Comparison of ENCODE assay signal across 19 cellular contexts in the genomic region with DNA sequence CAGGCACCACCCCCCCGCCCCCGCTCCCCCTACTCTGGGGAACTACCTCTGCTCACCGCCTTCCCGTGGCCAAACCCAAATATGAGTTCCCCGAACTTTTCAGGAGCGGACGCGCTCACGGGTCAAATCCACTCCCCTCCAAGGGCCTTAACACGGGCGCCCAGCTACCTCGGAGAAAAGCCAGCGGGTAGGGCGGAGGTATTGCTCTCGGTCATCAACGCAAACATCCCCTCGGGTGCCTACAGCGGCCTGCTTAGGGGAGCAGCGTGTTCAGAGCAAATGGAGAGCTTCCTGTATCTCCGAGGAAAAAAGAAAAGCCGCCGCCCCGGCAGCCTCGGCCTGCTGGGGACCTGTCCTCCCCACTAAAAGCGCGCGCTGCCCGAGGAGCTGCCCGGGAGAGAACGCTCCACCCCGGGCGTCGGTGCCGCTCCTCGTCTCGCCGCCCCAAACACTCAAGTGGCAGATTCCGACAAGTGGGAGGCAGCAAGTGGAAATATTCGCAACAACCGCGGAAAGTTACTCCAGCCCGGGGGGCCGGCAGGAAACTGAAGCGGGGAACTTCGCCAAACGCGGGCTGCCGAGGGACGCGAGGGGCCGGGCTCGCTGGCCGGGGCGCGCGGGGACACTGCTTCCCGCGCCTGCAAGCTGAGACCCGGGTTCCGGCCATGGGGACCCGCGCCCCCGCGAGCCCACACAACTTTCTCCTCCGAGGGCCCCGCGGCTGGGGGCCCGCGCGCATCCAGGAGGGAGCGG. TPM values are rescaled to one million over a fixed set of nuclear protein-coding genes. Genes with fewer than 3 reads are reported as not detected.
DNase-seq lines count a peak whose midpoint lies in the region; ATAC-seq, FAIRE-seq and TF ChIP-seq lines count a peak whose summit lies in the region.
"Had no signal": no experiment of that assay in that cellular context is flagged by ENCODE, and none has a peak within 500 bp of the region (broad histone marks: within the 10 kb centered on the region; RNA-seq: fewer than 3 reads in every experiment).

No MANE protein-coding gene starts in this region.

- no peak overlapping the region for H3K27ac ChIP-seq in H1 (ENCODE audit: low read depth, low read length)
- no peak overlapping the region for H3K27ac ChIP-seq in neural progenitor cell
- no peak overlapping the region for H3K27ac ChIP-seq in CD4-positive, alpha-beta T cell (ENCODE audit: low read depth, low read length)
- H3K27ac ChIP-seq: BLaER1 treated with 17β-estradiol and CSF1 and Interleukin-3, amounts not matched to agents 10 nM and 100 nM; body of pancreas had no signal

- H2BK5ac ChIP-seq in H1 (ENCODE audit: low read depth, low read length): no peak overlapping the region

- H3K23me2 ChIP-seq in H1 (ENCODE audit: low read depth, low read length): peaks cover 13% of the 10 kb centered on the region; the same call in 1 of the 2 replicates

- H4K5ac ChIP-seq in H1 (ENCODE audit: insufficient read length, low read depth, low read length): no peak overlapping the region

- no peak overlapping the region for H3K4ac ChIP-seq in H1 (replicated peaks; ENCODE audit: insufficient read length, low read depth, low read length)

- H2BK20ac ChIP-seq in H1 (ENCODE audit: low read length): no peak overlapping the region

- H2BK15ac ChIP-seq in H1 (ENCODE audit: low read length): no peak overlapping the region

- H2AK5ac ChIP-seq in H1 (ENCODE audit: low read depth, low read length): no peak overlapping the region

- intact Hi-C loops in CD4-positive, alpha-beta T cell (cut with DNase I, micrococcal nuclease): loop anchor here (5.0 to 10.0 kb wide), 2 partner anchors 1452 to 1494 kb away; no protein-coding TSS in a partner anchor

- H3F3A ChIP-seq in neural progenitor cell (ENCODE audit: low read depth): no peaks in the 10 kb centered on the region

- no peak overlapping the region for H3K27ac Mint-ChIP-seq in neural progenitor cell
- H3K27ac Mint-ChIP-seq in CD4-positive, alpha-beta T cell: no peak overlapping the region
- H3K27ac Mint-ChIP-seq: activated CD8-positive, alpha-beta T cell treated with anti-CD3 and anti-CD28 coated beads for 36 hours had no signal

- H3K56ac ChIP-seq in H1 (replicated peaks; ENCODE audit: insufficient read length, low read depth, low read length): no peak overlapping the region

- H3K9me3 ChIP-seq in H1 (ENCODE audit: insufficient read depth in 2 of 2, low read depth in 1 of 2, low read length in 1 of 2): no peaks in the 10 kb centered on the region
- no peaks in the 10 kb centered on the region for H3K9me3 ChIP-seq in neural progenitor cell (ENCODE audit: low read depth)
- H3K9me3 ChIP-seq in CD4-positive, alpha-beta T cell (ENCODE audit: control insufficient read depth, low read length): no peaks in the 10 kb centered on the region
- H3K9me3 ChIP-seq: BLaER1 treated with 17β-estradiol and CSF1 and Interleukin-3, amounts not matched to agents 10 nM and 100 nM; body of pancreas; MG63 had no signal

- H3K4me3 Mint-ChIP-seq in neural progenitor cell: peak overlapping the region; percentile 74
- H3K4me3 Mint-ChIP-seq in CD4-positive, alpha-beta T cell: no peak overlapping the region
- H3K4me3 Mint-ChIP-seq: activated CD8-positive, alpha-beta T cell treated with anti-CD3 and anti-CD28 coated beads for 36 hours had no signal

- no peak for TF ChIP-seq CTCF in GM20000 (IDR thresholded peaks at IDR 0.05; ENCODE audit: extremely low read depth, missing control alignments)
- no peak for TF ChIP-seq CTCF in H1 (IDR thresholded peaks at IDR 0.05; ENCODE audit: control extremely low read depth in 1 of 3, insufficient read depth in 1 of 3, low read depth in 1 of 3, low read length in 3 of 3)
- TF ChIP-seq CTCF in neural progenitor cell (IDR thresholded peaks at IDR 0.05): no peak
- TF ChIP-seq CTCF in CD4-positive, alpha-beta T cell (IDR thresholded peaks at IDR 0.05): no peak

- H3K18ac ChIP-seq in H1 (ENCODE audit: extremely low read depth, low read length): no peak overlapping the region; the same call in 1 of the 2 replicates

- no peak overlapping the region for H3K23ac ChIP-seq in H1 (ENCODE audit: insufficient read length)

- H3K14ac ChIP-seq in H1 (ENCODE audit: insufficient read length): no peak overlapping the region

- H3K4me3 ChIP-seq in H1 (ENCODE audit: extremely low read depth in 1 of 4, insufficient read depth in 2 of 4, low read depth in 3 of 4, low read length in 4 of 4) (peak overlapping the region; percentile 50 to 79 (median 53)), neural progenitor cell (peak overlapping the region; percentile 55)
- H3K4me3 ChIP-seq: body of pancreas, MG63 had no signal

- H3K4me1 ChIP-seq in H1 (replicated peaks in 1 of 4; ENCODE audit: control insufficient read depth in 3 of 4, insufficient read depth in 4 of 4, low read length in 3 of 4) (peaks cover 2 to 6% (median 4%) of the 10 kb centered on the region in 4 experiments; a peak in 5 of 7 replicates), neural progenitor cell (no peaks in the 10 kb centered on the region)

- DNase-seq in AG08396 (ENCODE audit: low spot score) (peak; percentile 13), GM20000 (ENCODE audit: low spot score) (peak; percentile 25), H1 (ENCODE audit: low read depth in 1 of 2, low spot score in 2 of 2) (peak in 1 of 2 experiments; percentile 63), neural progenitor cell (ENCODE audit: low spot score) (peak; percentile 38), AML-193 (lab: John Stamatoyannopoulos, UW) (no peak)
- DNase-seq in CD4-positive, alpha-beta T cell: no peak
- DNase-seq in activated CD8-positive, alpha-beta memory T cell treated with anti-CD3 and anti-CD28 coated beads for 24 hours: no peak
- DNase-seq: activated CD8-positive, alpha-beta T cell treated with anti-CD3 and anti-CD28 coated beads for 36 hours; activated gamma-delta T cell treated with Interleukin-2 at 50 U/mL for 16 hours; body of pancreas; HCEC 1CT; MG63; T-helper 9 cell had no signal

- no peak for TF ChIP-seq EP300 in H1 (IDR thresholded peaks at IDR 0.05; ENCODE audit: borderline replicate concordance in 1 of 2, low read depth in 2 of 2, low read length in 2 of 2)

- H3K4me1 Mint-ChIP-seq in neural progenitor cell: peaks cover 9% of the 10 kb centered on the region
- peaks cover 11% of the 10 kb centered on the region for H3K4me1 Mint-ChIP-seq in CD4-positive, alpha-beta T cell (ENCODE audit: low read depth)

- H2AFZ ChIP-seq in H1 (ENCODE audit: low read length) (no peak overlapping the region), neural progenitor cell (replicated peaks) (peak overlapping the region; percentile 13)

- TF ChIP-seq POLR2A in H1 (IDR thresholded peaks at IDR 0.05; ENCODE audit: control extremely low read depth in 1 of 2, low read depth in 2 of 2, low read length in 2 of 2): no peak

- no peak overlapping the region; the same call in 1 of the 2 replicates for H4K8ac ChIP-seq in H1 (ENCODE audit: extremely low read depth, insufficient read depth, low read length)

- ATAC-seq in CD4-positive, alpha-beta T cell (ENCODE audit: poor library complexity): no peak
- no peak for ATAC-seq in HG03280 (IDR thresholded peaks at IDR 0.05; ENCODE audit: unreplicated experiment)
- ATAC-seq: activated CD8-positive, alpha-beta T cell treated with anti-CD3 and anti-CD28 coated beads for 36 hours; body of pancreas had no signal

- no peaks in the 10 kb centered on the region for H3K36me3 Mint-ChIP-seq in neural progenitor cell
- H3K36me3 Mint-ChIP-seq in CD4-positive, alpha-beta T cell (ENCODE audit: low read depth): no peaks in the 10 kb centered on the region

- H3K4me2 ChIP-seq in H1 (ENCODE audit: insufficient read depth in 1 of 2, low read depth in 2 of 2, low read length in 2 of 2) (peak overlapping the region; percentile 63 to 97), neural progenitor cell (peak overlapping the region; percentile 69)

- no peak overlapping the region for H2BK120ac ChIP-seq in H1 (replicated peaks; ENCODE audit: low read depth, low read length)

- WGBS in H1 (ENCODE audit: extremely low coverage in 1 of 2, insufficient coverage in 1 of 2, insufficient read length in 1 of 2, insufficient replicate concordance in 2 of 2, low coverage in 1 of 2, low lambda C conversion rate in 2 of 2, missing lambda C conversion rate in 1 of 2), 2 experiments: 2% methylated on average over 50 of the region's 71 CpGs; no CpG with 5 or more reads in 1 of the 2 experiments

- H4K91ac ChIP-seq in H1 (replicated peaks; ENCODE audit: insufficient read length, low read length): no peak overlapping the region

- H3K79me2 ChIP-seq in H1 (ENCODE audit: control insufficient read depth in 1 of 2, insufficient read depth in 2 of 2, low read length in 2 of 2) (no peaks in the 10 kb centered on the region), neural progenitor cell (ENCODE audit: low read depth) (no peaks in the 10 kb centered on the region)

- no peak for TF ChIP-seq RAD21 in H1 (IDR thresholded peaks at IDR 0.05 in 1 of 2, conservative IDR thresholded peaks at IDR 0.05 in 1 of 2; ENCODE audit: low read depth in 2 of 2, low read length in 2 of 2)

- POLR2A ChIA-PET in H1 (lab: Charles Lee; ENCODE audit: partially characterized antibody): interaction anchor here (0.8 to 1.6 kb wide), 2 partner anchors 156 to 416 kb away, joined by 3 read pairs; no protein-coding TSS in a partner anchor
- POLR2A ChIA-PET in CD4-positive, alpha-beta T cell (lab: Charles Lee): no interaction called here

- H3K36me3 ChIP-seq in H1 (ENCODE audit: control insufficient read depth in 2 of 4, insufficient read depth in 4 of 4, low read length in 3 of 4) (no peaks in the 10 kb centered on the region), neural progenitor cell (no peaks in the 10 kb centered on the region)
- H3K36me3 ChIP-seq: BLaER1 treated with 17β-estradiol and CSF1 and Interleukin-3, amounts not matched to agents 10 nM and 100 nM; MG63 had no signal

- H3K79me1 ChIP-seq in H1 (ENCODE audit: low read depth, low read length): no peaks in the 10 kb centered on the region

- peaks cover 25 to 39% (median 35%) of the 10 kb centered on the region in 4 experiments for H3K27me3 ChIP-seq in H1 (replicated peaks in 1 of 4; ENCODE audit: control insufficient read depth in 3 of 4, extremely low read depth in 1 of 4, insufficient read depth in 3 of 4, low read length in 3 of 4)
- H3K27me3 ChIP-seq in neural progenitor cell: peaks cover 68% of the 10 kb centered on the region
- peaks cover 24% of the 10 kb centered on the region for H3K27me3 ChIP-seq in CD4-positive, alpha-beta T cell (ENCODE audit: control insufficient read depth, insufficient read depth, low read length)

- CTCF ChIA-PET in H1 (lab: Charles Lee; ENCODE audit: partially characterized antibody): interaction anchor here (0.6 to 2.9 kb wide), 13 partner anchors 8 to 1450 kb away, joined by 3 to 10 read pairs (median 3); no protein-coding TSS in a partner anchor
- CTCF ChIA-PET in CD4-positive, alpha-beta T cell (lab: Charles Lee): no interaction called here

- FAIRE-seq in H1 (lab: Jason Lieb, UNC): no peak
- FAIRE-seq: endometrium had no signal

- H4K20me1 ChIP-seq in H1 (replicated peaks in 1 of 2; ENCODE audit: control insufficient read depth in 1 of 2, insufficient read depth in 2 of 2, low read length in 2 of 2) (peaks cover 0 to 3% of the 10 kb centered on the region in 2 experiments), neural progenitor cell (ENCODE audit: low read depth) (peaks cover 14% of the 10 kb centered on the region)

- H3K27me3 Mint-ChIP-seq in neural progenitor cell (ENCODE audit: insufficient read depth, low read depth): peaks cover 36% of the 10 kb centered on the region
- H3K27me3 Mint-ChIP-seq in CD4-positive, alpha-beta T cell: peaks cover 70% of the 10 kb centered on the region

- no peaks in the 10 kb centered on the region for H3K9me3 Mint-ChIP-seq in neural progenitor cell
- no peaks in the 10 kb centered on the region for H3K9me3 Mint-ChIP-seq in CD4-positive, alpha-beta T cell
- H3K9me3 Mint-ChIP-seq: activated CD8-positive, alpha-beta T cell treated with anti-CD3 and anti-CD28 coated beads for 36 hours had no signal

- H3K9ac ChIP-seq in H1 (replicated peaks in 1 of 4; ENCODE audit: extremely low read depth in 1 of 4, low read depth in 3 of 4, low read length in 3 of 4) (no peak overlapping the region), neural progenitor cell (no peak overlapping the region)
- H3K9ac ChIP-seq: BLaER1 treated with 17β-estradiol and CSF1 and Interleukin-3, amounts not matched to agents 10 nM and 100 nM had no signal

- no peak overlapping the region for H2BK12ac ChIP-seq in H1 (ENCODE audit: low read depth, low read length)

RNA-seq across cellular contexts. Expression of a gene that starts 0.7 kb away (rescaled TPM):
- total RNA-seq in H1 (2021; fragmentation: NEBNext Ultra II Directional; extraction: Animal tissue kit (Norgen Biotek cat#: 25700)): 1.8 and 2.1 TPM in 2 replicates
- polyA plus RNA-seq in H1 (2011; rRNA removed): 0.33 and 0.72 TPM in 2 replicates
- 0.30 TPM for polyA plus RNA-seq in H1 (2011; cell fraction: cytosol; rRNA removed)
- polyA plus RNA-seq in H1 (2011; cell fraction: nucleus; rRNA removed): 2.6 TPM
- 0.45 to 0.87 TPM (median 0.56 TPM) in 4 replicates for polyA plus RNA-seq in H1 (2012, experiment 1 of 2)
- polyA plus RNA-seq in H1 (2012, experiment 2 of 2): 0.34 TPM
- polyA plus RNA-seq in H1 (2013, experiment 1 of 2): 0.41 TPM
- polyA plus RNA-seq in H1 (2013, experiment 2 of 2): 0.40 TPM
- 2.7 and 5.2 TPM in 2 replicates for polyA minus RNA-seq in H1 (2011; rRNA and poly(A)+ RNA removed)
- polyA minus RNA-seq in H1 (2011; cell fraction: cytosol; rRNA and poly(A)+ RNA removed): 0.44 TPM
- 10.8 TPM for polyA minus RNA-seq in H1 (2011; cell fraction: nucleus; rRNA and poly(A)+ RNA removed)
- 0.37 and 1.1 TPM in 2 replicates for total RNA-seq in neural progenitor cell (ENCODE audit: low replicate concordance)
- total RNA-seq in CD4-positive, alpha-beta T cell: not detected
- total RNA-seq: activated CD8-positive, alpha-beta T cell treated with anti-CD3 and anti-CD28 coated beads for 36 hours; glomerular endothelial cell; lung microvascular endothelial cell; RPMI7951 had no signal

Comparison
In these comparisons a context has a peak if more than half of its experiments do, and no peak if none do; other contexts are left out.
1. DNase-seq: peak in AG08396 (single experiment), GM20000 (single experiment) and neural progenitor cell (single experiment); none in CD4-positive, alpha-beta T cell (0 of 10), activated CD8-positive, alpha-beta memory T cell treated with anti-CD3 and anti-CD28 coated beads for 24 hours (single experiment) and AML-193 (0 of 2).